1 cellular context compared by ENCODE assay signal in genomic region chr11:12287009-12287373, GRCh38.
TF ChIP-seq lines count a peak whose summit lies in the region.

No MANE protein-coding gene starts in this region.

TF ChIP-seq in HEK293, 187 proteins besides CTCF, POLR2A, EP300 and RAD21 (continued from another document):
- TF ChIP-seq, protein P1, sequence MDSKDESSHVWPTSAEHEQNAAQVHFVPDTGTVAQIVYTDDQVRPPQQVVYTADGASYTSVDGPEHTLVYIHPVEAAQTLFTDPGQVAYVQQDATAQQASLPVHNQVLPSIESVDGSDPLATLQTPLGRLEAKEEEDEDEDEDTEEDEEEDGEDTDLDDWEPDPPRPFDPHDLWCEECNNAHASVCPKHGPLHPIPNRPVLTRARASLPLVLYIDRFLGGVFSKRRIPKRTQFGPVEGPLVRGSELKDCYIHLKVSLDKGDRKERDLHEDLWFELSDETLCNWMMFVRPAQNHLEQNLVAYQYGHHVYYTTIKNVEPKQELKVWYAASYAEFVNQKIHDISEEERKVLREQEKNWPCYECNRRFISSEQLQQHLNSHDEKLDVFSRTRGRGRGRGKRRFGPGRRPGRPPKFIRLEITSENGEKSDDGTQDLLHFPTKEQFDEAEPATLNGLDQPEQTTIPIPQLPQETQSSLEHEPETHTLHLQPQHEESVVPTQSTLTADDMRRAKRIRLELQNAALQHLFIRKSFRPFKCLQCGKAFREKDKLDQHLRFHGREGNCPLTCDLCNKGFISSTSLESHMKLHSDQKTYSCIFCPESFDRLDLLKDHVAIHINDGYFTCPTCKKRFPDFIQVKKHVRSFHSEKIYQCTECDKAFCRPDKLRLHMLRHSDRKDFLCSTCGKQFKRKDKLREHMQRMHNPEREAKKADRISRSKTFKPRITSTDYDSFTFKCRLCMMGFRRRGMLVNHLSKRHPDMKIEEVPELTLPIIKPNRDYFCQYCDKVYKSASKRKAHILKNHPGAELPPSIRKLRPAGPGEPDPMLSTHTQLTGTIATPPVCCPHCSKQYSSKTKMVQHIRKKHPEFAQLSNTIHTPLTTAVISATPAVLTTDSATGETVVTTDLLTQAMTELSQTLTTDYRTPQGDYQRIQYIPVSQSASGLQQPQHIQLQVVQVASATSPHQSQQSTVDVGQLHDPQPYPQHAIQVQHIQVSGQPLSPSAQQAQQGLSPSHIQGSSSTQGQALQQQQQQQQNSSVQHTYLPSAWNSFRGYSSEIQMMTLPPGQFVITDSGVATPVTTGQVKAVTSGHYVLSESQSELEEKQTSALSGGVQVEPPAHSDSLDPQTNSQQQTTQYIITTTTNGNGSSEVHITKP (tag by site-specific recombination; IDR thresholded peaks at IDR 0.05), result 0 out of 2 replicates have a peak, but pooled peaks have one; percentile 24
